31 cellular contexts compared by ENCODE assay signal in the genomic region with DNA sequence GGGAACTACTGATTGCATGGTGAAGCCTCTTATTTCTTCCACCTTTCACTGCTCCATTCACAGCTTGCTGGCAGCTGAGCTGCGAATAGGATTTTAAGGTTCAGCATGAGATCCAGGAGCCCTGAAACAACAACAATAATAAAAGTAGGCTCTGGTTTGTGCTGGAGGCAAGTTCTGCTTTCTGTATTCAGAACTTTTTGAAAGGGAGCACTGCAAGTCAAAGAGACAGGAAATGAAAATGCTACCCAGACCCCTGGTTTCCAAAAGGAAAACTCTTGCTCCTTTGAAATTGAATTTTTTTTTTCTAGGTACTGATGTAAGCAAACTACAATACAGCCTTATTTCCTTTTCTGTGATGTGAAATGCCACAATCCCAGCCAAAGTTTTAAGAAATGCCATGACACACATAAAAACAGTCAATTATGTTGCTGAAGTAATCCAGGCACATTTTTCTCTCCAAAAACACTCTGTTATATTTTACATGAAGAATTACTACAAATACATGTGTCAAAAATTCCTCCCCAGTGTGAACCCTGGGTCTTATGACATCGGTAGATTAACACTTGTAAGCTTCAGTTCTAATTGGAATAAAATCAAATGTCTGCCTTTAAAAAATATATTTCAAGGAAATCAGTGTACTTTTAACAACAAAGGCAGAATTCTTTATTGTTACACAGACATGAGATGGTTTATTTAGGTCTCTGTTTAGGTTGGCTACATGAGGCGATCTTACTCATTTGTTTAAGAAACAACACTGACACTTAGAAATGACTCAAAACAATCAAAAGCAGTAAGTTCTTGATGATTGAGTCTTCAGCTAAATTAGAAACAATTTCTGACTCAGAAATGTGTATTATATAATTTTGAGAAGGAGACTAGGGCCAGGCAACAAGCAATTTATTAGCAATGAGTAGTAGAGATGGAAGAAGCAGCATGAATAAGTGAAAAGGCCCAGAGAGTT.
A peak's percentile ranks its signal among the peaks of the same experiment; 100 is the strongest.
DNase-seq lines count a peak whose midpoint lies in the region; ATAC-seq, FAIRE-seq and TF ChIP-seq lines count a peak whose summit lies in the region.
"Had no signal": no experiment of that assay in that cellular context is flagged by ENCODE, and none has a peak within 500 bp of the region (broad histone marks: within the 10 kb centered on the region; RNA-seq: fewer than 3 reads in every experiment).

No MANE protein-coding gene starts in this region.

- no peaks in the 10 kb centered on the region for H3K9me3 ChIP-seq in HUES48 (ENCODE audit: control insufficient read depth, insufficient read depth, low read length)
- H3K9me3 ChIP-seq: thyroid gland had no signal

- FAIRE-seq in frontal cortex (lab: Jason Lieb, UNC) = no peak
- FAIRE-seq: A204.1, GM19239, K562 had no signal

- H3K27me3 ChIP-seq in HUES48 (ENCODE audit: control insufficient read depth, insufficient read depth, low read length) = no peaks in the 10 kb centered on the region
- H3K27me3 ChIP-seq: brain microvascular endothelial cell, hepatocyte, thyroid gland had no signal

- no peaks in the 10 kb centered on the region for H3K36me3 ChIP-seq in HUES48 (ENCODE audit: control insufficient read depth, insufficient read depth, low read length)
- H3K36me3 ChIP-seq: brain microvascular endothelial cell, thyroid gland had no signal

- TF ChIP-seq CTCF in epithelial cell of esophagus (IDR thresholded peaks at IDR 0.05; ENCODE audit: insufficient read depth, low read depth, low read length, missing control alignments) (no peak), omental fat pad (IDR thresholded peaks at IDR 0.05) (no peak)

- H3K27ac ChIP-seq in HUES48 (ENCODE audit: low read depth, low read length) = peak overlapping the region; percentile 45
- H3K27ac ChIP-seq: brain microvascular endothelial cell, hepatocyte, skin epidermis, thyroid gland had no signal

- peaks cover 15% of the 10 kb centered on the region for H3K4me1 ChIP-seq in HUES48 (ENCODE audit: control insufficient read depth, insufficient read depth, low read length)
- H3K4me1 ChIP-seq: thyroid gland had no signal

- H3K4me3 ChIP-seq in HUES48 (ENCODE audit: low read depth, low read length) (no peak overlapping the region), epithelial cell of esophagus (ENCODE audit: low read length) (no peak overlapping the region)
- H3K4me3 ChIP-seq: hepatocyte, K562, skin epidermis, thyroid gland had no signal

- no peak overlapping the region for H3K9ac ChIP-seq in HUES48 (ENCODE audit: low read depth, low read length)

- DNase-seq in SK-MEL-5 (ENCODE audit: low read depth, low spot score) (peak; percentile 29), epithelial cell of esophagus (ENCODE audit: low read depth) (peak; percentile 68), omental fat pad (ENCODE audit: low spot score) (no peak), frontal cortex (ENCODE audit: low spot score in 2 of 2) (no peak), HPDE6-E6E7 (ENCODE audit: extremely low spot score) (no peak)
- DNase-seq in effector CD4-positive, alpha-beta T cell = no peak
- DNase-seq: activated B cell treated with CpG ODN at 0.5 μM for 24 hours; activated CD4-positive, alpha-beta T cell treated with anti-CD3 and anti-CD28 coated beads, Interleukin-2, amount 50 U/mL, for 1 hour; activated T-cell treated with anti-CD3 and anti-CD28 coated beads, Interleukin-2, amount 50 U/mL, for 48 hours; AML-193; brain microvascular endothelial cell; CD4-positive, alpha-beta memory T cell; DMS 273 treated with DMSO at 0.1 percent for 48 hours; effector CD8-positive, alpha-beta T cell; EL; foreskin melanocyte; H9; NCI-H1436 treated with DMSO at 0.1 percent for 48 hours; NCI-H2107; NCI-H774; nucleus accumbens; stimulated activated naive CD8-positive, alpha-beta T cell treated with anti-CD3 and anti-CD28 coated beads, Interleukin-15, amount 100 ng/mL, for 72 hours; T-helper 9 cell; thyroid gland had no signal

- ATAC-seq in omental fat pad (ENCODE audit: low FRiP score) (peak; percentile 32), HG02981 (IDR thresholded peaks at IDR 0.05; ENCODE audit: unreplicated experiment) (no peak)
- ATAC-seq: K562; stimulated activated naive CD8-positive, alpha-beta T cell treated with anti-CD3 and anti-CD28 coated beads, Interleukin-15, amount 100 ng/mL, for 72 hours had no signal

- in situ Hi-C loops in SK-MEL-5 (cut with HindIII; ENCODE audit: low pct_unique_long_range_greater_than_20kb, low sequenced_read_pairs) = no loop called here

Comparison
In these comparisons a context has a peak if more than half of its experiments do, and no peak if none do; other contexts are left out.
1. DNase-seq: peak in SK-MEL-5 (single experiment) and epithelial cell of esophagus (single experiment); none in omental fat pad (single experiment), frontal cortex (0 of 2), effector CD4-positive, alpha-beta T cell (single experiment) and HPDE6-E6E7 (single experiment).